Comparison of ENCODE assay signal across 25 cellular contexts in the genomic region with DNA sequence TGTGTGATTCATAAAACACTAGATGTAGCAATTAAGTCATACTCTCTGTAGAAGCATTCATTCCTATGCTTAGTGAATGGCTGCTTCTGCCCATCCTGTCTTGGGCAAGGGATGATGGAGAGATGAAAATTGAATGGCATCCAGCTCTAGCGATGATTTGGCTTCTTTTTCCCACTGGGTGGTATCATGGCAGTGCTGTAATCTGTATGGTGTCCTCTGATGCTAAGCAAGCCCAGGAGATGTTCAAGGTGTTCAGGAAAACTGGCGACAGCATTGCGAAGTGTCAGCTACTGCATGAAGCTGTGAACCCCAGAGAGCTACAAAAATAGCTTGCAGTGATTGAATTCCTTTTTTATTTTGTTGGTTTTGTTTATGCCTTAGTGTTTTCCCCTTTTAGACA.
"Had no signal": no experiment of that assay in that cellular context is flagged by ENCODE, and none has a peak within 500 bp of the region (broad histone marks: within the 10 kb centered on the region; RNA-seq: fewer than 3 reads in every experiment).

No MANE protein-coding gene starts in this region.

- H3K9me2 ChIP-seq: SK-N-SH had no signal

- H3K4me1 Mint-ChIP-seq: activated CD4-positive, alpha-beta T cell treated with anti-CD3 and anti-CD28 coated beads for 36 hours; activated T-helper 17 cell treated with anti-CD3 and anti-CD28 coated beads, Interleukin-2, amount 50 U/mL, for 72 hours had no signal

- H3K4me3 Mint-ChIP-seq: activated CD4-positive, alpha-beta memory T cell treated with anti-CD3 and anti-CD28 coated beads, Interleukin-2, amount 10 ng/mL, durations not matched to agents 7 days and 5 days; activated CD4-positive, alpha-beta T cell treated with anti-CD3 and anti-CD28 coated beads for 36 hours; activated naive CD4-positive, alpha-beta T cell treated with anti-CD3 and anti-CD28 coated beads for 36 hours; activated naive CD8-positive, alpha-beta T cell; activated T-helper 17 cell treated with anti-CD3 and anti-CD28 coated beads, Interleukin-2, amount 50 U/mL, for 72 hours; brain had no signal

- H3K9ac ChIP-seq: SK-N-SH had no signal

- H3K4me1 ChIP-seq: SJCRH30 had no signal

- H3K27me3 ChIP-seq: cardiac muscle cell, SJCRH30 had no signal

- H3K4me2 ChIP-seq: SK-N-SH had no signal

- H3K9me3 Mint-ChIP-seq: activated naive CD4-positive, alpha-beta T cell treated with anti-CD3 and anti-CD28 coated beads for 36 hours; activated T-helper 17 cell treated with anti-CD3 and anti-CD28 coated beads, Interleukin-2, amount 50 U/mL, for 72 hours had no signal

- DNase-seq: activated CD4-positive, alpha-beta memory T cell treated with anti-CD3 and anti-CD28 coated beads, Interleukin-2, amount 10 ng/mL, durations not matched to agents 7 days and 5 days; activated CD4-positive, alpha-beta T cell treated with anti-CD3 and anti-CD28 coated beads for 36 hours; activated CD4-positive, alpha-beta T cell treated with anti-CD3 and anti-CD28 coated beads, Interleukin-2, amount 50 U/mL, for 1 hour; activated CD4-positive, CD25-positive, alpha-beta regulatory T cell; activated gamma-delta T cell; activated naive CD4-positive, alpha-beta T cell treated with anti-CD3 and anti-CD28 coated beads for 36 hours; activated T-cell treated with anti-CD3 and anti-CD28 coated beads for 4 hours; activated T-cell treated with anti-CD3 and anti-CD28 coated beads, Interleukin-2, amount 50 U/mL, for 48 hours; amygdala; MM.1S; NCI-H1694; NCI-H2029; NCI-H510A treated with DMSO at 0.1 percent for 48 hours; NCI-H774; NK-92 treated with Interleukin-12 subunit alpha and Interleukin-12 subunit beta, amount 100 ng/mL, for 24 hours; OCI-M1; RPMI8226; SJCRH30; SK-N-SH; T-helper 1 cell had no signal

- H3K36me3 ChIP-seq: SJCRH30 had no signal

- H3K27ac Mint-ChIP-seq: activated CD4-positive, alpha-beta memory T cell treated with anti-CD3 and anti-CD28 coated beads, Interleukin-2, amount 10 ng/mL, durations not matched to agents 7 days and 5 days; activated CD4-positive, alpha-beta T cell treated with anti-CD3 and anti-CD28 coated beads for 36 hours; activated naive CD4-positive, alpha-beta T cell treated with anti-CD3 and anti-CD28 coated beads for 36 hours; activated naive CD8-positive, alpha-beta T cell; activated T-helper 17 cell treated with anti-CD3 and anti-CD28 coated beads, Interleukin-2, amount 50 U/mL, for 72 hours had no signal

- H3K9me3 ChIP-seq: SJCRH30, SK-N-SH had no signal

- H3K27me3 Mint-ChIP-seq: activated CD4-positive, alpha-beta memory T cell treated with anti-CD3 and anti-CD28 coated beads, Interleukin-2, amount 10 ng/mL, durations not matched to agents 7 days and 5 days; activated CD4-positive, alpha-beta T cell treated with anti-CD3 and anti-CD28 coated beads for 36 hours; activated naive CD8-positive, alpha-beta T cell; activated T-helper 17 cell treated with anti-CD3 and anti-CD28 coated beads, Interleukin-2, amount 50 U/mL, for 72 hours; brain had no signal

- H3K36me3 Mint-ChIP-seq: activated naive CD8-positive, alpha-beta T cell had no signal

- H3K4me3 ChIP-seq: cardiac muscle cell, SJCRH30 had no signal

- H3K27ac ChIP-seq: SJCRH30, VCaP had no signal
